ENCODE assay signal across 15 cellular contexts in the genomic region with DNA sequence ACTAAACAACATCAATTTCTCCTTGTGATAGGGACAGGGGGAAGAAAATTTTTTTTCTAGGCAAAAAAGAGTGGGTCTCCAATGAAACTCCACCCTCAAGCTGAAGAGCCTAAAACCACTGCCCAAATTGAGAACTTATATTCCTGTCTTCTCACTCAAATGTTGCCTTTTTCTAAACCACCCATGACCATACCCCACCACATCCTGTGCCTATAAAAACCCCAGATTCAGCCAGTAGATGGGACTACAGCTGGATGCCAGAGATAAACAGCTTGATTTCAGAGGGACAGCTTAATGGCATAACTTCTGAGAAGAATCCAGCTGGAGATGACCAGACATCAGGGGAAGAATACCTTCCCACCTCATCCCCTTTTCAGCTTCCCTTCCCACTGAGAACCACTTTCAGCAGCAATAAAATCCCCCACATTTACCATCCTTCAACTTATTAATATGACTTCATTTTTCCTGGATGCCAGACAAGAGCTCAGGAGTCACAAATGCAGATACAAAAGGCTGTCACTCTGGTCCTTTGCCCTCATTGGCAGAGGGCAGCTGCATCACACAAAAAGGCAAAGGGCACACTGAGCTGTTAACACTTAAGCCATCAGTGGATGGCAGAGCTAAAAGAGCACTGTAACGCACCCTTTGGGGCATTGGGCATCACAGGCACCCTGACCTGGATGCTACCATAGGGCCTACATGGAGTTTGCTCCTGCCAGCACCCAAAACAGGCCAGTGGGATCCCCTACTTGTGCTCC.
"Had no signal": no experiment of that assay in that cellular context is flagged by ENCODE, and none has a peak within 500 bp of the region (broad histone marks: within the 10 kb centered on the region; RNA-seq: fewer than 3 reads in every experiment).

No MANE protein-coding gene starts in this region.

- H3K27ac Mint-ChIP-seq: activated B cell treated with CpG ODN at 0.5 μM for 24 hours; activated CD4-positive, alpha-beta T cell treated with anti-CD3 and anti-CD28 coated beads for 36 hours; activated naive CD4-positive, alpha-beta T cell treated with anti-CD3 and anti-CD28 coated beads, Interleukin-2, amount 10 ng/mL, durations not matched to agents 7 days and 5 days; activated naive CD8-positive, alpha-beta T cell treated with anti-CD3 and anti-CD28 coated beads, Interleukin-2, amount 50 U/mL, for 24 hours; activated T-cell treated with anti-CD3 and anti-CD28 coated beads, Interleukin-2, amount 50 U/mL, for 72 hours; naive B cell; neural progenitor cell; stimulated activated naive B cell treated with anti-CD40 and anti-IgM and Interleukin-4, amounts not matched to agents 10 μg/mL and 1 μg/mL and 100 μg/mL, for 72 hours; type B pancreatic cell had no signal

- H3K27me3 Mint-ChIP-seq: activated B cell treated with CpG ODN at 0.5 μM for 24 hours; activated CD4-positive, alpha-beta T cell treated with anti-CD3 and anti-CD28 coated beads for 36 hours; activated naive CD4-positive, alpha-beta T cell treated with anti-CD3 and anti-CD28 coated beads, Interleukin-2, amount 10 ng/mL, durations not matched to agents 7 days and 5 days; activated naive CD8-positive, alpha-beta T cell treated with anti-CD3 and anti-CD28 coated beads, Interleukin-2, amount 50 U/mL, for 24 hours; naive B cell; stimulated activated naive B cell treated with anti-CD40 and anti-IgM and Interleukin-4, amounts not matched to agents 10 μg/mL and 1 μg/mL and 100 μg/mL, for 72 hours; type B pancreatic cell had no signal

- ATAC-seq: activated CD4-positive, alpha-beta T cell treated with anti-CD3 and anti-CD28 coated beads for 36 hours; activated naive CD8-positive, alpha-beta T cell treated with anti-CD3 and anti-CD28 coated beads, Interleukin-2, amount 50 U/mL, for 24 hours; activated T-cell treated with anti-CD3 and anti-CD28 coated beads, Interleukin-2, amount 50 U/mL, for 72 hours; left lung; sciatic nerve; stimulated activated naive B cell treated with anti-CD40 and anti-IgM and Interleukin-4, amounts not matched to agents 10 μg/mL and 1 μg/mL and 100 μg/mL, for 72 hours had no signal

- H3K4me3 Mint-ChIP-seq: activated B cell treated with CpG ODN at 0.5 μM for 24 hours; activated CD4-positive, alpha-beta T cell treated with anti-CD3 and anti-CD28 coated beads for 36 hours; activated naive CD4-positive, alpha-beta T cell treated with anti-CD3 and anti-CD28 coated beads, Interleukin-2, amount 10 ng/mL, durations not matched to agents 7 days and 5 days; activated naive CD8-positive, alpha-beta T cell treated with anti-CD3 and anti-CD28 coated beads, Interleukin-2, amount 50 U/mL, for 24 hours; activated T-cell treated with anti-CD3 and anti-CD28 coated beads, Interleukin-2, amount 50 U/mL, for 72 hours; naive B cell; neural progenitor cell; stimulated activated naive B cell treated with anti-CD40 and anti-IgM and Interleukin-4, amounts not matched to agents 10 μg/mL and 1 μg/mL and 100 μg/mL, for 72 hours; type B pancreatic cell had no signal

- H3K4me1 Mint-ChIP-seq: activated B cell treated with CpG ODN at 0.5 μM for 24 hours; activated CD4-positive, alpha-beta T cell treated with anti-CD3 and anti-CD28 coated beads for 36 hours; activated naive CD8-positive, alpha-beta T cell treated with anti-CD3 and anti-CD28 coated beads, Interleukin-2, amount 50 U/mL, for 24 hours; naive B cell; neural progenitor cell; stimulated activated naive B cell treated with anti-CD40 and anti-IgM and Interleukin-4, amounts not matched to agents 10 μg/mL and 1 μg/mL and 100 μg/mL, for 72 hours had no signal

- H3K36me3 Mint-ChIP-seq: activated naive CD4-positive, alpha-beta T cell treated with anti-CD3 and anti-CD28 coated beads, Interleukin-2, amount 10 ng/mL, durations not matched to agents 7 days and 5 days; naive B cell; neural progenitor cell; stimulated activated naive B cell treated with anti-CD40 and anti-IgM and Interleukin-4, amounts not matched to agents 10 μg/mL and 1 μg/mL and 100 μg/mL, for 72 hours; type B pancreatic cell had no signal

- DNase-seq: activated B cell treated with CpG ODN at 0.5 μM for 24 hours; activated CD4-positive, alpha-beta T cell treated with anti-CD3 and anti-CD28 coated beads for 36 hours; activated CD4-positive, alpha-beta T cell treated with anti-CD3 and anti-CD28 coated beads, Interleukin-2, amount 50 U/mL, for 48 hours; activated effector memory CD4-positive, alpha-beta T cell treated with Interleukin-2 at 50 U/mL for 16 hours; activated naive CD4-positive, alpha-beta T cell treated with anti-CD3 and anti-CD28 coated beads, Interleukin-2, amount 10 ng/mL, durations not matched to agents 7 days and 5 days; activated naive CD8-positive, alpha-beta T cell treated with anti-CD3 and anti-CD28 coated beads, Interleukin-2, amount 50 U/mL, for 24 hours; activated T-cell treated with anti-CD3 and anti-CD28 coated beads, Interleukin-2, amount 50 U/mL, for 72 hours; cortex of kidney; left lung; naive B cell; stimulated activated CD4-positive, alpha-beta T cell treated with anti-CD3 and anti-CD28 coated beads, Interleukin-15, amount 100 ng/mL, for 24 hours; stimulated activated naive B cell treated with anti-CD40 and anti-IgM and Interleukin-4, amounts not matched to agents 10 μg/mL and 1 μg/mL and 100 μg/mL, for 72 hours had no signal
